Comparison of ENCODE assay signal across 1 cellular context in the genomic region with DNA sequence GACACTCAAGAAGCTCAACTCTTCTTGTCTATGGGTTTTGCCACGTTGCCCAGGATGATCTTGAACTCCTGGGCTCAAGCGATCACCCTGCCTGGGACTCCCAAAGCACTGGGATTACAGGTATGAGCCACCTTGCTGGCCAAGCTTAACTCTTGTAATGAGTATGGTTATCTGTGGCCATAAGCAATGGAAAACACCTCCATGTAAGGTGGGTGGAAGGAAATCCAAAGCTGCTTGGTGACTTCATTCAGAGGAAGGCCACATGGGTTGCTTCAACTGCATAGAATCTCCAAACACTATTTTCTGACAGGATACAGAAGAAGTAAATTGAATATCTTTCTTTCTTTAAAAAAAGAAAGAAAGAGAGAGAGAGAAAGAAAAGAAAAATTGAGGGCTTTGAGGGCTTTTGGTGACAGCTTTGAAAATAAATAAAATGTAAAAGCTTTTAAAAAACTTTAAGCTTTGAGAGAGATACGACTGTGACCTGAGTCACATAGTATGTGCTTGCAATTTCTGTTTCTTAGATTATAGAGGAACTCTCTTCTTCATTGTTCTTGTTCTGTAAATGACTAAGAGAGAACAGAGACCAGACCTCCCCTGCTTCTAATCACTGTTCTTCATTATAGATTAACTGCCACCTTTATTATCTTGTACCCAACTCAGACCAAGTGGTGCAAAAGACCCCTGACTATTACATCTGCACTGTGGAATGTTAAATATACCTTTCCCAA.
TF ChIP-seq lines count a peak whose summit lies in the region.

No MANE protein-coding gene starts in this region.

TF ChIP-seq in H1, 55 proteins besides CTCF, POLR2A, EP300 and RAD21:
- TF ChIP-seq BACH1 (IDR thresholded peaks at IDR 0.05; ENCODE audit: low read length) = no peak
TF ChIP-seq in H1: peak in this region for 0.
